ENCODE assay signal across 9 cellular contexts in the genomic region with DNA sequence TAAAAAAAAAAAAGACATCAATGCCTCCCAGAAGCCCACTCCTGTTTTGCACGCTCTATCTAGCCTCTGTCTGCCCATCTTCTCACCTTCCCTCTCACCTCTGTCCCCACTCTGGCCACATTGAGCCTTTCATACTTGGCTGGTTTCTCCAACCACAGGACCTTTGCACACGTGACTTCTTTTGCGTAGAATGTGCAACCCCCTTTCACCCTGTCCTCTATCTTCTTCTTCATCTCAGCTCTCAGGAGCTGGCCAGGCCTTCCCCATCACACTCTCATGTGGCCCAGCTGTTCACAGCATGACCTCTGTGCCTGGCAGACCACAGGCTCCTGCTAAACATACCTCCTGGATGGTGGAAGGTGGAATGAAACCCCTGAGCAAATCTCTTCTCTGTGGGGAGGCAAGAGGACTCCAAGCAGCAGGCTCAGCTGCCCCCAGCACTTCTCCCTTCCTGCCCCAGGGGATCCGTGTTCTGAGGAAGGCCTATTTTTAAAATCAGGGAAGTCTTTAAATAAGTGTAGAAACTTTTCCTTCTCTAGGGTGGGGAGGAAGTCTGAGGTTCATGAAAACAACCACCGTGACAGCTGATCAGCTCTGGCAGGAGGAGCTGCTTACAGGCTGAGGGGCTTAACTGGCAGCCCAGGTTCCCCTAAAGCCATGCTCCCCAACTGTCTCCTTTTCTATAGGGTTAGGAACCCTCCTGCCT. TPM values are rescaled to one million over a fixed set of nuclear protein-coding genes. Genes with fewer than 3 reads are reported as not detected.
DNase-seq lines count a peak whose midpoint lies in the region; ATAC-seq and TF ChIP-seq lines count a peak whose summit lies in the region.
"Had no signal": no experiment of that assay in that cellular context is flagged by ENCODE, and none has a peak within 500 bp of the region (broad histone marks: within the 10 kb centered on the region; RNA-seq: fewer than 3 reads in every experiment).

No MANE protein-coding gene starts in this region.

- no peak overlapping the region for H2AFZ ChIP-seq in mammary epithelial cell (ENCODE audit: low read depth, low read length)

- no peaks in the 10 kb centered on the region for H3K79me2 ChIP-seq in mammary epithelial cell (ENCODE audit: insufficient read depth, low read length)

- no peaks in the 10 kb centered on the region for H3K27me3 ChIP-seq in CD4-positive, alpha-beta T cell (ENCODE audit: control insufficient read depth, insufficient read depth, low read length)
- H3K27me3 ChIP-seq in mammary epithelial cell (ENCODE audit: insufficient read depth, low read length): peaks cover 2% of the 10 kb centered on the region

- peak overlapping the region; percentile 62 for H3K4me3 Mint-ChIP-seq in CD4-positive, alpha-beta T cell
- no peak overlapping the region for H3K4me3 Mint-ChIP-seq in activated naive CD8-positive, alpha-beta T cell treated with anti-CD3 and anti-CD28 coated beads for 36 hours
- H3K4me3 Mint-ChIP-seq: neural crest cell had no signal

- DNase-seq in CD4-positive, alpha-beta T cell: no peak
- DNase-seq in activated naive CD8-positive, alpha-beta T cell treated with anti-CD3 and anti-CD28 coated beads for 36 hours: no peak
- no peak for DNase-seq in stimulated activated naive CD8-positive, alpha-beta T cell treated with anti-CD3 and anti-CD28 coated beads, Interleukin-15, Interleukin-2, amounts not matched to agents 100 U/mL and 50 U/mL, for 24 hours
- no peak for DNase-seq in NCI-H510A (lab: John Stamatoyannopoulos, UW)
- DNase-seq in mammary epithelial cell: no peak
- no peak for DNase-seq in DMS53 treated with DMSO at 0.1 percent for 48 hours (lab: John Stamatoyannopoulos, UW; ENCODE audit: unreplicated experiment)

- H3K27me3 Mint-ChIP-seq in CD4-positive, alpha-beta T cell: no peaks in the 10 kb centered on the region
- H3K27me3 Mint-ChIP-seq in activated naive CD8-positive, alpha-beta T cell treated with anti-CD3 and anti-CD28 coated beads for 36 hours: no peaks in the 10 kb centered on the region

- peaks cover 34% of the 10 kb centered on the region for H3K36me3 Mint-ChIP-seq in CD4-positive, alpha-beta T cell (ENCODE audit: low read depth)
- peaks cover 58% of the 10 kb centered on the region for H3K36me3 Mint-ChIP-seq in activated naive CD8-positive, alpha-beta T cell treated with anti-CD3 and anti-CD28 coated beads for 36 hours

- intact Hi-C loops in CD4-positive, alpha-beta T cell (cut with DNase I, micrococcal nuclease): no loop called here
- intact Hi-C loops in mammary epithelial cell (cut with micrococcal nuclease): no loop called here

- no peak overlapping the region for H3K4me3 ChIP-seq in mammary epithelial cell (replicated peaks in 1 of 3; ENCODE audit: insufficient read depth in 1 of 3, low read depth in 2 of 3, low read length in 3 of 3)

- ATAC-seq in CD4-positive, alpha-beta T cell (ENCODE audit: poor library complexity): no peak
- ATAC-seq in GM19395 (IDR thresholded peaks at IDR 0.05; ENCODE audit: unreplicated experiment) (peak; percentile 84), HG03342 (IDR thresholded peaks at IDR 0.05; ENCODE audit: unreplicated experiment) (peak; percentile 58)
- peak; percentile 23 for ATAC-seq in stimulated activated naive CD8-positive, alpha-beta T cell treated with anti-CD3 and anti-CD28 coated beads, Interleukin-15, Interleukin-2, amounts not matched to agents 100 U/mL and 50 U/mL, for 24 hours

- H3K4me2 ChIP-seq in mammary epithelial cell (ENCODE audit: insufficient read depth, low read depth, low read length): no peak overlapping the region

- H3K4me1 Mint-ChIP-seq in CD4-positive, alpha-beta T cell (ENCODE audit: low read depth): peaks cover 33% of the 10 kb centered on the region
- H3K4me1 Mint-ChIP-seq in activated naive CD8-positive, alpha-beta T cell treated with anti-CD3 and anti-CD28 coated beads for 36 hours: peaks cover 50% of the 10 kb centered on the region
- H3K4me1 Mint-ChIP-seq: neural crest cell had no signal

- CTCF ChIA-PET in CD4-positive, alpha-beta T cell (lab: Charles Lee): no interaction called here
- CTCF ChIA-PET in mammary epithelial cell (lab: Charles Lee; ENCODE audit: low non-redundant PET): no interaction called here

- H3K27ac ChIP-seq in CD4-positive, alpha-beta T cell (ENCODE audit: low read depth, low read length): peak overlapping the region; percentile 34
- no peak overlapping the region for H3K27ac ChIP-seq in mammary epithelial cell (ENCODE audit: insufficient read depth, low read depth, low read length)

- no peak for TF ChIP-seq CTCF in CD4-positive, alpha-beta T cell (IDR thresholded peaks at IDR 0.05)
- TF ChIP-seq CTCF in mammary epithelial cell (conservative IDR thresholded peaks at IDR 0.05 in 1 of 2, IDR thresholded peaks at IDR 0.05 in 1 of 2; ENCODE audit: extremely low read depth in 1 of 2, insufficient read depth in 1 of 2, low read depth in 1 of 2, low read length in 2 of 2): no peak

- H3K9ac ChIP-seq in mammary epithelial cell (ENCODE audit: insufficient read depth, low read length): no peak overlapping the region

- no peaks in the 10 kb centered on the region for H3K4me1 ChIP-seq in mammary epithelial cell (ENCODE audit: insufficient read depth, low read length)

- POLR2A ChIA-PET in CD4-positive, alpha-beta T cell (lab: Charles Lee): interaction anchor here (0.9 to 2.2 kb wide), 5 partner anchors 10 to 209 kb away, joined by 3 to 8 read pairs (median 4); partner anchors contain the start of genes FAM216A, GPN3, HVCN1 and TCTN1

- no TSS peak for BruUV-seq in mammary epithelial cell (replicated peaks; lab: Mats Ljungman, UMichigan)

- dilution Hi-C loops in mammary epithelial cell (cut with HindIII; ENCODE audit: low sequenced_read_pairs): no loop called here

- H3K9me3 Mint-ChIP-seq in CD4-positive, alpha-beta T cell: peaks cover 3% of the 10 kb centered on the region
- peaks cover 10% of the 10 kb centered on the region for H3K9me3 Mint-ChIP-seq in activated naive CD8-positive, alpha-beta T cell treated with anti-CD3 and anti-CD28 coated beads for 36 hours
- H3K9me3 Mint-ChIP-seq: neural crest cell had no signal

- 78% methylated on average over 5 of the region's 5 CpGs for WGBS in mammary epithelial cell (ENCODE audit: low coverage, missing lambda C conversion rate)

- peak overlapping the region; percentile 65 for H3K27ac Mint-ChIP-seq in CD4-positive, alpha-beta T cell
- H3K27ac Mint-ChIP-seq in activated naive CD8-positive, alpha-beta T cell treated with anti-CD3 and anti-CD28 coated beads for 36 hours: peak overlapping the region; percentile 9

- H3K9me3 ChIP-seq in CD4-positive, alpha-beta T cell (ENCODE audit: control insufficient read depth, low read length): peaks cover 6% of the 10 kb centered on the region
- H3K9me3 ChIP-seq in mammary epithelial cell (replicated peaks; ENCODE audit: insufficient read depth, low read length): no peaks in the 10 kb centered on the region

- in situ Hi-C loops in mammary epithelial cell (cut with MboI; ENCODE audit: low sequenced_read_pairs in 2 of 2): no loop called here

- H4K20me1 ChIP-seq in mammary epithelial cell (ENCODE audit: insufficient read depth, low read length): no peaks in the 10 kb centered on the region

- no peaks in the 10 kb centered on the region for H3K36me3 ChIP-seq in mammary epithelial cell (ENCODE audit: insufficient read depth, low read length)

RNA-seq across cellular contexts. Expression of gene HVCN1, which starts 11.6 kb away (rescaled TPM):
- 1 to 10 TPM; 3.9 to 4.1 TPM for total RNA-seq in CD4-positive, alpha-beta T cell
- 10 to 100 TPM; 47.4 to 49.1 TPM for total RNA-seq in activated naive CD8-positive, alpha-beta T cell treated with anti-CD3 and anti-CD28 coated beads for 36 hours
- under 1 TPM in 1 of 2 donors, not detected in 1; 0.33 TPM for total RNA-seq in mammary epithelial cell
- not detected for polyA plus RNA-seq in mammary epithelial cell
- not detected for polyA minus RNA-seq in mammary epithelial cell

Comparison
In these comparisons a context has a peak if more than half of its experiments do, and no peak if none do; other contexts are left out.
1. RNA of gene HVCN1, which starts 11.6 kb away (total RNA-seq): 47.4 to 49.1 TPM in activated naive CD8-positive, alpha-beta T cell treated with anti-CD3 and anti-CD28 coated beads for 36 hours; 3.9 to 4.1 TPM in CD4-positive, alpha-beta T cell and 0.33 TPM in mammary epithelial cell; every median in the first group is over 4 times any median in the second.